ENCODE assay signal across 2 cellular contexts in the genomic region with DNA sequence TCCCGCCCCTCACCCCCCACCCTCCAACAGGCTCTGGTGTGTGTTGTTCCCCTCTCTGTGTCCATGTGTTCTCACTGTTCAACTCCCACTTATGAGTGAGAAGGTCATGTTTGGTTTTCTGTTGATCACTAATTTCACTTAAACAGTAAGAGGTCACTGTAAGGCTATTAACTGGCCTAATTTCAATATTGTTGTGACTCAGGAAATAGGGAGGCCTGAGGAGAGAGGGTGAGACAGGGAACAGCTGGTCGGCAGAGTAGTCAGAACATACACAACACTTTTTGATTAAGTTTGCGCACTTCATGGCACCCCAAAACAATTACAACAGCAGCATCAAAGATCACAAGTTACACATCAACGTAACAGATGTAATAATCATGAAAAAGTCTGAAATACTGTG.
TF ChIP-seq lines count a peak whose summit lies in the region.

No MANE protein-coding gene starts in this region.

TF ChIP-seq in IMR-90, 13 proteins besides CTCF, POLR2A, EP300 and RAD21:
- TF ChIP-seq MXI1 (IDR thresholded peaks at IDR 0.05; ENCODE audit: borderline replicate concordance, low read depth, low read length) (no peak), FOS (IDR thresholded peaks at IDR 0.05; ENCODE audit: low read depth, low read length) (no peak), CEBPB (IDR thresholded peaks at IDR 0.05; ENCODE audit: low read depth, low read length) (no peak), CHD1 (IDR thresholded peaks at IDR 0.05; ENCODE audit: low read depth, low read length) (no peak), RFX5 (IDR thresholded peaks at IDR 0.05; ENCODE audit: low read depth, low read length) (no peak), SMC3 (IDR thresholded peaks at IDR 0.05; ENCODE audit: low read depth, low read length) (no peak), BHLHE40 (IDR thresholded peaks at IDR 0.05; ENCODE audit: low read depth, low read length) (no peak), MAFK (IDR thresholded peaks at IDR 0.05; ENCODE audit: low read depth, low read length) (no peak), RCOR1 (IDR thresholded peaks at IDR 0.05; ENCODE audit: insufficient replicate concordance, low read length) (no peak), NFE2L2 (IDR thresholded peaks at IDR 0.05; ENCODE audit: low read depth, low read length) (no peak), MAZ (IDR thresholded peaks at IDR 0.05; ENCODE audit: borderline replicate concordance, low read depth, low read length) (no peak)
- TF ChIP-seq, protein P1, sequence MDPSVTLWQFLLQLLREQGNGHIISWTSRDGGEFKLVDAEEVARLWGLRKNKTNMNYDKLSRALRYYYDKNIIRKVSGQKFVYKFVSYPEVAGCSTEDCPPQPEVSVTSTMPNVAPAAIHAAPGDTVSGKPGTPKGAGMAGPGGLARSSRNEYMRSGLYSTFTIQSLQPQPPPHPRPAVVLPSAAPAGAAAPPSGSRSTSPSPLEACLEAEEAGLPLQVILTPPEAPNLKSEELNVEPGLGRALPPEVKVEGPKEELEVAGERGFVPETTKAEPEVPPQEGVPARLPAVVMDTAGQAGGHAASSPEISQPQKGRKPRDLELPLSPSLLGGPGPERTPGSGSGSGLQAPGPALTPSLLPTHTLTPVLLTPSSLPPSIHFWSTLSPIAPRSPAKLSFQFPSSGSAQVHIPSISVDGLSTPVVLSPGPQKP (IDR thresholded peaks at IDR 0.05; ENCODE audit: borderline replicate concordance, low read depth, low read length), result no peak
- TF ChIP-seq, protein P2, sequence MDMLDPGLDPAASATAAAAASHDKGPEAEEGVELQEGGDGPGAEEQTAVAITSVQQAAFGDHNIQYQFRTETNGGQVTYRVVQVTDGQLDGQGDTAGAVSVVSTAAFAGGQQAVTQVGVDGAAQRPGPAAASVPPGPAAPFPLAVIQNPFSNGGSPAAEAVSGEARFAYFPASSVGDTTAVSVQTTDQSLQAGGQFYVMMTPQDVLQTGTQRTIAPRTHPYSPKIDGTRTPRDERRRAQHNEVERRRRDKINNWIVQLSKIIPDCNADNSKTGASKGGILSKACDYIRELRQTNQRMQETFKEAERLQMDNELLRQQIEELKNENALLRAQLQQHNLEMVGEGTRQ (IDR thresholded peaks at IDR 0.05; ENCODE audit: low read depth, low read length), result no peak

TF ChIP-seq in endothelial cell of umbilical vein, 7 proteins besides CTCF, POLR2A, EP300 and RAD21:
- TF ChIP-seq FOS (IDR thresholded peaks at IDR 0.05; ENCODE audit: borderline replicate concordance, insufficient read depth, low read length) (no peak), GATA2 (IDR thresholded peaks at IDR 0.05; ENCODE audit: insufficient read depth, insufficient read length, low read depth, low read length) (no peak)
